In the genomic region with DNA sequence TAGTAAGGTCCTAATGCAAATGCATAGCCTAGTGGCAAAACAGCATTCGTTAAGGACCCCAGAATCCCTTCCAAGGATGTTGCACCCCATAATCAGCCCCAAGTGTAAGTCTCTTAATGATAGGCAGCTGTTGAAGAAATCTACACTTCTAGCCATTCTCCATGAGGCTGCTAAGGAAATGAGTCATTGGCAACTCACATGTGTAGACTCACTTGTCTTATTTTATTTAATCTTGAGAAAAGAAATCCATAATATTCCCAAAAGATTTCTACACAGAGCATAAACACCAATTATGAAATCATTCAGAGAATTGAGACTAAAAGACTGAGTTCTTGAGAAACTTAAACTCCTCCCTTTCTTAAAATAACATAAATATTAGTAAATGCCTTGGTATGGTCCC, we compare ENCODE assay signal across 31 cellular contexts. TPM values are rescaled to one million over a fixed set of nuclear protein-coding genes. Genes with fewer than 3 reads are reported as not detected.
"Had no signal": no experiment of that assay in that cellular context is flagged by ENCODE, and none has a peak within 500 bp of the region (broad histone marks: within the 10 kb centered on the region; RNA-seq: fewer than 3 reads in every experiment).

No MANE protein-coding gene starts in this region.

- H3K4me3 ChIP-seq: adrenal gland, body of pancreas, cardiac muscle cell, coronary artery, dorsolateral prefrontal cortex, heart right ventricle, left lung, sigmoid colon, thyroid gland, upper lobe of left lung, vagina had no signal

- H3K36me3 ChIP-seq: adrenal gland, cardiac muscle cell, heart right ventricle, left lung, neutrophil, sigmoid colon, thyroid gland, upper lobe of left lung, vagina had no signal

- H3K9me3 ChIP-seq: adrenal gland, body of pancreas, left lung, neutrophil, sigmoid colon, thyroid gland, upper lobe of left lung, vagina had no signal

- H3K27me3 ChIP-seq: adrenal gland, body of pancreas, cardiac muscle cell, dorsolateral prefrontal cortex, foreskin keratinocyte, heart right ventricle, left lung, neutrophil, sigmoid colon, thyroid gland, upper lobe of left lung, vagina had no signal

- DNase-seq: activated CD4-positive, alpha-beta T cell treated with anti-CD3 and anti-CD28 coated beads for 4 hours; activated CD4-positive, alpha-beta T cell treated with anti-CD3 and anti-CD28 coated beads, Interleukin-2, amount 50 U/mL, for 4 hours; activated effector memory CD4-positive, alpha-beta T cell treated with Interleukin-2 at 50 U/mL for 16 hours; activated naive CD4-positive, alpha-beta T cell treated with Interleukin-2 at 50 U/mL for 16 hours; adrenal gland; aorta; body of pancreas; dorsolateral prefrontal cortex; effector memory CD8-positive, alpha-beta T cell; erythroblast; foreskin keratinocyte; heart right ventricle; left lung; mammary epithelial cell; naive B cell; nephron progenitor cell; retina; sigmoid colon; small intestine; stimulated activated CD4-positive, alpha-beta T cell treated with anti-CD3 and anti-CD28 coated beads, Interleukin-4, amount 100 ng/mL, for 24 hours; thyroid gland; upper lobe of left lung had no signal

- H3K4me1 ChIP-seq: adrenal gland, body of pancreas, foreskin keratinocyte, left lung, sigmoid colon, thyroid gland, upper lobe of left lung, vagina had no signal

- ATAC-seq: body of pancreas; effector memory CD8-positive, alpha-beta T cell; foreskin keratinocyte; left lung; stimulated activated effector memory CD8-positive, alpha-beta T cell treated with anti-CD3 and anti-CD28 coated beads, Interleukin-12 subunit alpha, Interleukin-12 subunit beta, amount 100 ng/mL, for 72 hours had no signal

- H3K27ac ChIP-seq: adrenal gland, body of pancreas, cardiac muscle cell, coronary artery, foreskin keratinocyte, left lung, neutrophil, sigmoid colon, thyroid gland, upper lobe of left lung, vagina had no signal

RNA-seq across cellular contexts. Expression of gene AKAIN1, which starts 52.4 kb away (rescaled TPM):
- total RNA-seq: aorta, cardiac muscle cell, foreskin keratinocyte, heart right ventricle, kidney epithelial cell, left lung, mammary epithelial cell, mesothelial cell of epicardium, osteocyte, posterior vena cava, sigmoid colon, thyroid gland, upper lobe of left lung, vagina had no signal
- polyA plus RNA-seq: aorta, cardiac muscle cell, foreskin keratinocyte, heart right ventricle, mammary epithelial cell had no signal
